ENCODE assay signal across 7 cellular contexts in genomic region chr16:82011199-82011641, GRCh38. TPM values are rescaled to one million over a fixed set of nuclear protein-coding genes. Genes with fewer than 3 reads are reported as not detected.
A peak's percentile ranks its signal among the peaks of the same experiment; 100 is the strongest.
DNase-seq lines count a peak whose midpoint lies in the region; ATAC-seq, FAIRE-seq and TF ChIP-seq lines count a peak whose summit lies in the region.

SDR42E1 (minus strand) TSS chr16:82011470; CDS start chr16:82000858, 10,612 bp downstream.

- H3K36me3 Mint-ChIP-seq in central memory CD8-positive, alpha-beta T cell (ENCODE audit: insufficient read depth): peaks cover 1% of the 10 kb centered on the region

- TF ChIP-seq CTCF in WI38 (IDR thresholded peaks at IDR 0.05; ENCODE audit: low read depth, low read length) (no peak), ovary (IDR thresholded peaks at IDR 0.05) (no peak), vagina (IDR thresholded peaks at IDR 0.05) (no peak)

- H3K27me3 Mint-ChIP-seq in central memory CD8-positive, alpha-beta T cell: peaks cover 36% of the 10 kb centered on the region

- H3K4me3 ChIP-seq in WI38 (ENCODE audit: low read depth, low read length): peak within 1 kb of the TSS; percentile 27; the same call in 1 of the 2 replicates
- H3K4me3 ChIP-seq in ovary: peak within 1 kb of the TSS; percentile 45
- H3K4me3 ChIP-seq in vagina: peak within 1 kb of the TSS; percentile 39 to 49

- no peak for TF ChIP-seq EP300 in ovary (IDR thresholded peaks at IDR 0.05)

- intact Hi-C loops in ovary (cut with DNase I): no loop called here
- intact Hi-C loops in vagina (cut with DNase I): no loop called here

- H3K4me1 ChIP-seq in ovary (ENCODE audit: insufficient read depth): no peaks in the 10 kb centered on the region
- peaks cover 5% of the 10 kb centered on the region for H3K4me1 ChIP-seq in vagina

- 11 to 22% (median 14%) methylated on average over 30 to 32 of the region's 32 CpGs for WGBS in ovary, 3 donors

- no peak within 1 kb of the TSS for H3K27ac ChIP-seq in ovary
- no peak within 1 kb of the TSS for H3K27ac ChIP-seq in vagina

- peaks cover 19% of the 10 kb centered on the region for H3K4me1 Mint-ChIP-seq in central memory CD8-positive, alpha-beta T cell

- TF ChIP-seq POLR2A in ovary (IDR thresholded peaks at IDR 0.05): no peak
- TF ChIP-seq POLR2A in vagina (IDR thresholded peaks at IDR 0.05): no peak
- TF ChIP-seq POLR2A in H54 (IDR thresholded peaks at IDR 0.05; ENCODE audit: low read depth, low read length): no peak

- H3K4me3 Mint-ChIP-seq in central memory CD8-positive, alpha-beta T cell: peak within 1 kb of the TSS; percentile 83

- H3K9me3 Mint-ChIP-seq in central memory CD8-positive, alpha-beta T cell: peaks cover 6% of the 10 kb centered on the region

- DNase-seq in HPDE6-E6E7 (ENCODE audit: extremely low spot score) (peak; percentile 90), ovary (peak in 1 of 5 donors; percentile 14), vagina (ENCODE audit: extremely low spot score in 2 of 2) (no peak), H54 (ENCODE audit: insufficient read length, low spot score) (no peak)
- DNase-seq in central memory CD8-positive, alpha-beta T cell (ENCODE audit: low spot score in 2 of 2): peak; percentile 39 to 42

- H3K27ac Mint-ChIP-seq in central memory CD8-positive, alpha-beta T cell (ENCODE audit: low read depth): peak within 1 kb of the TSS; percentile 84

- H3K9me3 ChIP-seq in ovary (peaks cover 0 to 6% of the 10 kb centered on the region in 2 donors), vagina (peaks cover 4% of the 10 kb centered on the region)

- no peaks in the 10 kb centered on the region for H3K36me3 ChIP-seq in ovary
- no peaks in the 10 kb centered on the region for H3K36me3 ChIP-seq in vagina

- FAIRE-seq in H54 (lab: Jason Lieb, UNC): no peak

- ATAC-seq in GM19455 (IDR thresholded peaks at IDR 0.05; ENCODE audit: unreplicated experiment): peak; percentile 98
- ATAC-seq in central memory CD8-positive, alpha-beta T cell (replicated peaks; ENCODE audit: extremely low read depth, poor library complexity, severe bottlenecking): peak; percentile 86

- H3K27me3 ChIP-seq in ovary (no peaks in the 10 kb centered on the region), vagina (no peaks in the 10 kb centered on the region)

RNA-seq across cellular contexts. Expression of gene SDR42E1, which starts in this region (rescaled TPM):
- total RNA-seq in ovary (1 to 10 TPM in 1 of 7 donors, under 1 TPM in 6; 0.13 to 2.3 (median 0.67) TPM), vagina (4.2 TPM)
- polyA plus RNA-seq in ovary: under 1 TPM; 0.15 to 0.88 TPM

Comparison
In these comparisons a context has a peak if more than half of its experiments do, and no peak if none do; other contexts are left out.
1. DNase-seq: peak in HPDE6-E6E7 (single experiment) and central memory CD8-positive, alpha-beta T cell (2 of 2); none in vagina (0 of 2) and H54 (single experiment).
2. Peak in every context shown above with its lines, with median percentiles within 50 percentile points of each other: H3K4me3 ChIP-seq.